26 cellular contexts compared by ENCODE assay signal in the genomic region with DNA sequence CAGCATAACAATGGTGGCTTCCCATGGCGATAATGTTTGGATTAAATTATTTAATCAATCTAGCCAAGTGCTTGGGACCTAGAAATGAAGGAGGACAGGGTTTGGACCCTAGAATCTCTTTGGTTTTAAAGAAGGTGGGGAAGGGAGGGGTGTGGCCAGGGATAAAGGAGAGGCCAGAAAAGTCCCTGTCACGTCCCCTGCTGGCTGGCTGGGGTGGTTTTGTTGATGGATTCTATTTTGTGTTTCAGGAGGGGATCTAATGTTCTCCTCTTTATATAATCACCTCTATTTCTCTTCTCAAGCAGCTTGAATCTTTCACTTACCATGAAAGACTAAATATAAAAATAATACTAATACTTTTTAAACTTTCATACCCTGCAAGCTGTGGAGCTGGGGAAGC. TPM values are rescaled to one million over a fixed set of nuclear protein-coding genes. Genes with fewer than 3 reads are reported as not detected.
DNase-seq lines count a peak whose midpoint lies in the region; ATAC-seq and TF ChIP-seq lines count a peak whose summit lies in the region.
"Had no signal": no experiment of that assay in that cellular context is flagged by ENCODE, and none has a peak within 500 bp of the region (broad histone marks: within the 10 kb centered on the region; RNA-seq: fewer than 3 reads in every experiment).

No MANE protein-coding gene starts in this region.

- no peaks in the 10 kb centered on the region for H3K36me3 ChIP-seq in cardiac muscle cell
- no peaks in the 10 kb centered on the region for H3K36me3 ChIP-seq in Loucy (ENCODE audit: insufficient read depth, low read length)
- H3K36me3 ChIP-seq: ascending aorta, HAP-1, sigmoid colon had no signal

- DNase-seq in cardiac muscle cell (ENCODE audit: low read depth in 1 of 2, low spot score in 1 of 2) (no peak), left ventricle myocardium superior (no peak), chondrocyte (ENCODE audit: low spot score) (no peak), progenitor cell of endocrine pancreas (ENCODE audit: low spot score, unreplicated experiment) (no peak), G401 (ENCODE audit: low spot score) (no peak), NCI-H1105 treated with DMSO at 0.1 percent for 48 hours (lab: John Stamatoyannopoulos, UW) (no peak)
- DNase-seq: activated naive CD4-positive, alpha-beta T cell treated with anti-CD3 and anti-CD28 coated beads for 36 hours; CD4-positive, CD25-positive, alpha-beta regulatory T cell; DMS79; immature natural killer cell; NCI-H2029; NCI-H524; sigmoid colon; stimulated activated naive CD8-positive, alpha-beta T cell treated with anti-CD3 and anti-CD28 coated beads, Interleukin-15, amount 100 ng/mL, for 72 hours had no signal

- H3K27me3 Mint-ChIP-seq in chondrocyte (ENCODE audit: low read depth) (peaks cover 5% of the 10 kb centered on the region), progenitor cell of endocrine pancreas (no peaks in the 10 kb centered on the region)
- H3K27me3 Mint-ChIP-seq: stimulated activated naive CD8-positive, alpha-beta T cell treated with anti-CD3 and anti-CD28 coated beads, Interleukin-15, amount 100 ng/mL, for 72 hours had no signal

- H3K4me3 ChIP-seq in cardiac muscle cell, result no peak overlapping the region
- no peak overlapping the region for H3K4me3 ChIP-seq in Loucy (ENCODE audit: low read length, poor library complexity, severe bottlenecking)
- H3K4me3 ChIP-seq: A549, ascending aorta, coronary artery, HAP-1, sigmoid colon, SK-N-MC had no signal

- no peak overlapping the region for H3K9ac ChIP-seq in Loucy (ENCODE audit: low read depth, low read length, poor library complexity, severe bottlenecking)

- H3K4me1 ChIP-seq in cardiac muscle cell (ENCODE audit: low read depth) (no peaks in the 10 kb centered on the region), Loucy (ENCODE audit: insufficient read depth, low read length, poor library complexity, severe bottlenecking) (peaks cover 12% of the 10 kb centered on the region)
- H3K4me1 ChIP-seq: A549, ascending aorta, HAP-1, sigmoid colon had no signal

- TF ChIP-seq CTCF in cardiac muscle cell (IDR thresholded peaks at IDR 0.05; ENCODE audit: low read depth, low read length) (peak; percentile 18), Loucy (conservative IDR thresholded peaks at IDR 0.05; ENCODE audit: low read length) (peak; percentile 45), chondrocyte (IDR thresholded peaks at IDR 0.05) (peak; percentile 11), progenitor cell of endocrine pancreas (IDR thresholded peaks at IDR 0.05; ENCODE audit: unreplicated experiment) (peak; percentile 18)

- peaks cover 3% of the 10 kb centered on the region for H3K36me3 Mint-ChIP-seq in chondrocyte (ENCODE audit: low read depth)
- no peaks in the 10 kb centered on the region for H3K36me3 Mint-ChIP-seq in progenitor cell of endocrine pancreas (ENCODE audit: insufficient read depth)
- H3K36me3 Mint-ChIP-seq: CD4-positive, CD25-positive, alpha-beta regulatory T cell had no signal

- in situ Hi-C loops in G401 (cut with HindIII; ENCODE audit: low sequenced_read_pairs), result no loop called here

- no peaks in the 10 kb centered on the region for H3K9me3 ChIP-seq in cardiac muscle cell (ENCODE audit: low read depth)
- no peaks in the 10 kb centered on the region for H3K9me3 ChIP-seq in Loucy (ENCODE audit: insufficient read depth, low read depth, low read length)
- H3K9me3 ChIP-seq: A549, ascending aorta, HAP-1, sigmoid colon had no signal

- no peaks in the 10 kb centered on the region for H3K9me2 ChIP-seq in Loucy (replicated peaks; ENCODE audit: low read depth, low read length)

- peaks cover 13% of the 10 kb centered on the region for H3K9me3 Mint-ChIP-seq in chondrocyte (ENCODE audit: low read depth)
- H3K9me3 Mint-ChIP-seq in progenitor cell of endocrine pancreas (ENCODE audit: low read depth), result peaks cover 13% of the 10 kb centered on the region
- H3K9me3 Mint-ChIP-seq: CD4-positive, CD25-positive, alpha-beta regulatory T cell; immature natural killer cell had no signal

- H4K20me1 ChIP-seq in Loucy (ENCODE audit: insufficient read depth, low read length, poor library complexity, severe bottlenecking), result no peaks in the 10 kb centered on the region

- H3K4me1 Mint-ChIP-seq in chondrocyte (ENCODE audit: low read depth) (no peaks in the 10 kb centered on the region), progenitor cell of endocrine pancreas (ENCODE audit: low read depth) (no peaks in the 10 kb centered on the region)
- H3K4me1 Mint-ChIP-seq: immature natural killer cell had no signal

- no peak overlapping the region for H3K4me2 ChIP-seq in Loucy (ENCODE audit: low read depth, low read length, poor library complexity, severe bottlenecking)
- H3K4me2 ChIP-seq: A549 had no signal

- no peaks in the 10 kb centered on the region for H3K79me2 ChIP-seq in Loucy (ENCODE audit: insufficient read depth, low read length)

- H3K27ac ChIP-seq in cardiac muscle cell, result no peak overlapping the region
- H3K27ac ChIP-seq: A549, ascending aorta, coronary artery, sigmoid colon, SK-N-MC had no signal

- H3K27ac Mint-ChIP-seq in chondrocyte (ENCODE audit: unreplicated experiment), result no peak overlapping the region
- no peak overlapping the region for H3K27ac Mint-ChIP-seq in progenitor cell of endocrine pancreas
- H3K27ac Mint-ChIP-seq: activated naive CD4-positive, alpha-beta T cell treated with anti-CD3 and anti-CD28 coated beads for 36 hours; CD4-positive, CD25-positive, alpha-beta regulatory T cell; immature natural killer cell; stimulated activated naive CD8-positive, alpha-beta T cell treated with anti-CD3 and anti-CD28 coated beads, Interleukin-15, amount 100 ng/mL, for 72 hours had no signal

- ATAC-seq in left ventricle myocardium superior (no peak), HG02588 (IDR thresholded peaks at IDR 0.05; ENCODE audit: unreplicated experiment) (no peak)
- ATAC-seq: A549; stimulated activated naive CD8-positive, alpha-beta T cell treated with anti-CD3 and anti-CD28 coated beads, Interleukin-15, amount 100 ng/mL, for 72 hours had no signal

- H3K4me3 Mint-ChIP-seq in chondrocyte (ENCODE audit: unreplicated experiment) (no peak overlapping the region), progenitor cell of endocrine pancreas (ENCODE audit: low read depth) (no peak overlapping the region)
- H3K4me3 Mint-ChIP-seq: activated naive CD4-positive, alpha-beta T cell treated with anti-CD3 and anti-CD28 coated beads for 36 hours; CD4-positive, CD25-positive, alpha-beta regulatory T cell; immature natural killer cell; stimulated activated naive CD8-positive, alpha-beta T cell treated with anti-CD3 and anti-CD28 coated beads, Interleukin-15, amount 100 ng/mL, for 72 hours had no signal

- no peaks in the 10 kb centered on the region for H3F3A ChIP-seq in Loucy (ENCODE audit: low read depth)

- intact Hi-C loops in left ventricle myocardium superior (cut with micrococcal nuclease), result no loop called here

- no peak overlapping the region for H2AFZ ChIP-seq in Loucy (ENCODE audit: low read length)

- no peaks in the 10 kb centered on the region for H3K27me3 ChIP-seq in cardiac muscle cell
- no peaks in the 10 kb centered on the region for H3K27me3 ChIP-seq in Loucy (ENCODE audit: insufficient read depth, low read length, poor library complexity, severe bottlenecking)
- H3K27me3 ChIP-seq: ascending aorta, sigmoid colon had no signal

RNA-seq across cellular contexts. Expression of a gene that starts 52.6 kb away (rescaled TPM):
- total RNA-seq in cardiac muscle cell, result not detected in 2 replicates
- not detected in 2 replicates for polyA plus RNA-seq in cardiac muscle cell
- total RNA-seq in left ventricle myocardium superior, result not detected
- total RNA-seq in chondrocyte, result not detected in 3 replicates
- total RNA-seq in progenitor cell of endocrine pancreas, result 2.9 and 4.0 TPM in 2 replicates
- total RNA-seq in G401 (2014; rRNA removed; shearing (Covaris generic)), result not detected in 2 replicates
- total RNA-seq: activated naive CD4-positive, alpha-beta T cell treated with anti-CD3 and anti-CD28 coated beads for 36 hours; ascending aorta; CD4-positive, CD25-positive, alpha-beta regulatory T cell; endothelial cell of umbilical vein; HT-29; lower leg skin; osteoblast; ureter had no signal
- polyA plus RNA-seq: A549; CD4-positive, CD25-positive, alpha-beta regulatory T cell; endothelial cell of umbilical vein; immature natural killer cell had no signal
